Comparison of ENCODE assay signal across 9 cellular contexts in the genomic region with DNA sequence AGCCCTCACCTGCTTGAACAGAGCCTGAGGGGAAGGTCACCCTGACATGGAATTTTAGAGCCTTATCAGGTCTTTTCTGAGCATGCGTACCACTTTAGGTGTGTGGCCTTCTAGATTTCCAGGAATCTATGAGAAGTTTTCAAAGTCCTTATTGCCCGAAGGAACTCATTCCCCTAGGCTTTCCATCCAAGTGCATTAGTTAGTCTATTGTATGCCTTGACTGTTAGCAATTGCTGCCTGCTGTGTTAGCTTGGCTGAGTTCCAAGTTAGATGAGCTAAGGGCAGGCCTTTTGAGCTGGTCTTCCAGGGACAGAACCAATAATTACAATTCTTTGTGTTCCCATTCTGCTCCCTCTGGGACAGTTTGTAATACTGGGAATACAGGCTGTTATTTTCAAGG. TPM values are rescaled to one million over a fixed set of nuclear protein-coding genes. Genes with fewer than 3 reads are reported as not detected.
A peak's percentile ranks its signal among the peaks of the same experiment; 100 is the strongest.
DNase-seq lines count a peak whose midpoint lies in the region; ATAC-seq, FAIRE-seq and TF ChIP-seq lines count a peak whose summit lies in the region.
"Had no signal": no experiment of that assay in that cellular context is flagged by ENCODE, and none has a peak within 500 bp of the region (broad histone marks: within the 10 kb centered on the region; RNA-seq: fewer than 3 reads in every experiment).

No MANE protein-coding gene starts in this region.

- intact Hi-C loops in pancreas (cut with DNase I): no loop called here
- intact Hi-C loops in activated CD8-positive, alpha-beta T cell treated with anti-CD3 and anti-CD28 coated beads for 36 hours (cut with micrococcal nuclease): no loop called here
- intact Hi-C loops in CD4-positive, alpha-beta T cell (cut with DNase I, micrococcal nuclease): no loop called here

- 53 to 70% methylated on average over 2 of the region's 2 CpGs for WGBS in pancreas, 2 donors

- no peaks in the 10 kb centered on the region for H3K36me3 Mint-ChIP-seq in activated CD8-positive, alpha-beta T cell treated with anti-CD3 and anti-CD28 coated beads for 36 hours (ENCODE audit: low read depth)
- no peaks in the 10 kb centered on the region for H3K36me3 Mint-ChIP-seq in CD4-positive, alpha-beta T cell (ENCODE audit: low read depth)

- H3K27me3 Mint-ChIP-seq in activated CD8-positive, alpha-beta T cell treated with anti-CD3 and anti-CD28 coated beads for 36 hours: peaks cover 4% of the 10 kb centered on the region
- no peaks in the 10 kb centered on the region for H3K27me3 Mint-ChIP-seq in CD4-positive, alpha-beta T cell

- no peak overlapping the region for H3K4me3 ChIP-seq in fibroblast of mammary gland (ENCODE audit: control insufficient read depth, low read depth, low read length)
- H3K4me3 ChIP-seq in pancreas: no peak overlapping the region
- H3K4me3 ChIP-seq: skin epidermis had no signal

- no peaks in the 10 kb centered on the region for H3K4me1 ChIP-seq in pancreas

- no peaks in the 10 kb centered on the region for H3K27me3 ChIP-seq in pancreas
- no peaks in the 10 kb centered on the region for H3K27me3 ChIP-seq in CD4-positive, alpha-beta T cell (ENCODE audit: control insufficient read depth, insufficient read depth, low read length)

- CTCF ChIA-PET in HEK293T (lab: Yijun Ruan, JAX): interaction anchor here (0.6 to 1.4 kb wide), 3 partner anchors 15 to 63 kb away, joined by 3 to 5 read pairs (median 3); no protein-coding TSS in a partner anchor
- CTCF ChIA-PET in activated CD8-positive, alpha-beta T cell treated with anti-CD3 and anti-CD28 coated beads for 36 hours (lab: Charles Lee): interaction anchor here (1.2 to 2.9 kb wide), 4 partner anchors 14 to 261 kb away, joined by 3 to 10 read pairs (median 4); no protein-coding TSS in a partner anchor
- CTCF ChIA-PET in CD4-positive, alpha-beta T cell (lab: Charles Lee): no interaction called here

- DNase-seq in HEK293T (ENCODE audit: extremely low spot score) (peak; percentile 61), NCI-H69 (lab: John Stamatoyannopoulos, UW) (peak; percentile 95), fibroblast of mammary gland (ENCODE audit: low read depth) (peak; percentile 68), pancreas (peak in 1 of 6 donors; percentile 19), GDM1 (lab: John Stamatoyannopoulos, UW) (no peak)
- DNase-seq in activated CD8-positive, alpha-beta T cell treated with anti-CD3 and anti-CD28 coated beads for 36 hours: no peak
- DNase-seq in CD4-positive, alpha-beta T cell: no peak

- no peaks in the 10 kb centered on the region for H3K9me3 Mint-ChIP-seq in activated CD8-positive, alpha-beta T cell treated with anti-CD3 and anti-CD28 coated beads for 36 hours
- H3K9me3 Mint-ChIP-seq in CD4-positive, alpha-beta T cell: no peaks in the 10 kb centered on the region

- TF ChIP-seq CTCF in fibroblast of mammary gland (conservative IDR thresholded peaks at IDR 0.05; ENCODE audit: control insufficient read depth, insufficient read depth, low read depth, low read length): no peak
- TF ChIP-seq CTCF in pancreas (IDR thresholded peaks at IDR 0.05): no peak
- TF ChIP-seq CTCF in activated CD8-positive, alpha-beta T cell treated with anti-CD3 and anti-CD28 coated beads for 36 hours (IDR thresholded peaks at IDR 0.05): no peak
- no peak for TF ChIP-seq CTCF in CD4-positive, alpha-beta T cell (IDR thresholded peaks at IDR 0.05)

- H3K27ac Mint-ChIP-seq in activated CD8-positive, alpha-beta T cell treated with anti-CD3 and anti-CD28 coated beads for 36 hours: no peak overlapping the region
- H3K27ac Mint-ChIP-seq in CD4-positive, alpha-beta T cell: no peak overlapping the region

- H3K4me3 Mint-ChIP-seq in activated CD8-positive, alpha-beta T cell treated with anti-CD3 and anti-CD28 coated beads for 36 hours: no peak overlapping the region
- no peak overlapping the region for H3K4me3 Mint-ChIP-seq in CD4-positive, alpha-beta T cell

- no peak overlapping the region for H3K27ac ChIP-seq in pancreas
- H3K27ac ChIP-seq in CD4-positive, alpha-beta T cell (ENCODE audit: low read depth, low read length): no peak overlapping the region
- H3K27ac ChIP-seq: skin epidermis had no signal

- POLR2A ChIA-PET in HEK293T (lab: Yijun Ruan, JAX): interaction anchor here (0.8 to 4.2 kb wide), 4 partner anchors 19 to 67 kb away, joined by 3 to 32 read pairs (median 4); a partner anchor contains a TSS
- POLR2A ChIA-PET in activated CD8-positive, alpha-beta T cell treated with anti-CD3 and anti-CD28 coated beads for 36 hours (lab: Charles Lee): no interaction called here
- POLR2A ChIA-PET in CD4-positive, alpha-beta T cell (lab: Charles Lee): interaction anchor here (0.6 kb wide), 1 partner anchor 75 kb away, joined by 3 read pairs; no protein-coding TSS in a partner anchor

- no peak for FAIRE-seq in pancreas (lab: Jason Lieb, UNC)

- no peaks in the 10 kb centered on the region for H3K4me1 Mint-ChIP-seq in activated CD8-positive, alpha-beta T cell treated with anti-CD3 and anti-CD28 coated beads for 36 hours (ENCODE audit: low read depth)
- no peaks in the 10 kb centered on the region for H3K4me1 Mint-ChIP-seq in CD4-positive, alpha-beta T cell (ENCODE audit: low read depth)

- H3K36me3 ChIP-seq in pancreas: no peaks in the 10 kb centered on the region

- peak in 3 of 4 donors; percentile 31 to 55 (median 37) for ATAC-seq in pancreas
- ATAC-seq in activated CD8-positive, alpha-beta T cell treated with anti-CD3 and anti-CD28 coated beads for 36 hours: no peak
- ATAC-seq in CD4-positive, alpha-beta T cell (ENCODE audit: poor library complexity): no peak
- ATAC-seq in HG02870 (IDR thresholded peaks at IDR 0.05; ENCODE audit: unreplicated experiment): no peak

- H3K9me3 ChIP-seq in pancreas: no peaks in the 10 kb centered on the region
- no peaks in the 10 kb centered on the region for H3K9me3 ChIP-seq in CD4-positive, alpha-beta T cell (ENCODE audit: control insufficient read depth, low read length)

TF ChIP-seq in HEK293T, 16 proteins besides CTCF, POLR2A, EP300 and RAD21:
- TF ChIP-seq L3MBTL2 (conservative IDR thresholded peaks at IDR 0.05) (no peak), TARDBP (IDR thresholded peaks at IDR 0.05) (no peak), FOXM1 (IDR thresholded peaks at IDR 0.05; ENCODE audit: borderline replicate concordance) (no peak), FOXK2 (IDR thresholded peaks at IDR 0.05) (no peak), ELF4 (IDR thresholded peaks at IDR 0.05) (no peak), SP1 (IDR thresholded peaks at IDR 0.05) (no peak), ZNF384 (IDR thresholded peaks at IDR 0.05) (no peak), LEF1 (IDR thresholded peaks at IDR 0.05; ENCODE audit: borderline replicate concordance) (no peak), BHLHE40 (IDR thresholded peaks at IDR 0.05; ENCODE audit: borderline replicate concordance) (no peak), CTBP1 (IDR thresholded peaks at IDR 0.05; ENCODE audit: borderline replicate concordance) (no peak), NFRKB (IDR thresholded peaks at IDR 0.05) (no peak), HDGF (IDR thresholded peaks at IDR 0.05; ENCODE audit: borderline replicate concordance) (no peak), SUZ12 (IDR thresholded peaks at IDR 0.05) (no peak), ARNT (IDR thresholded peaks at IDR 0.05) (no peak), FOXA1 (IDR thresholded peaks at IDR 0.05) (no peak)
- TF ChIP-seq, protein P1, sequence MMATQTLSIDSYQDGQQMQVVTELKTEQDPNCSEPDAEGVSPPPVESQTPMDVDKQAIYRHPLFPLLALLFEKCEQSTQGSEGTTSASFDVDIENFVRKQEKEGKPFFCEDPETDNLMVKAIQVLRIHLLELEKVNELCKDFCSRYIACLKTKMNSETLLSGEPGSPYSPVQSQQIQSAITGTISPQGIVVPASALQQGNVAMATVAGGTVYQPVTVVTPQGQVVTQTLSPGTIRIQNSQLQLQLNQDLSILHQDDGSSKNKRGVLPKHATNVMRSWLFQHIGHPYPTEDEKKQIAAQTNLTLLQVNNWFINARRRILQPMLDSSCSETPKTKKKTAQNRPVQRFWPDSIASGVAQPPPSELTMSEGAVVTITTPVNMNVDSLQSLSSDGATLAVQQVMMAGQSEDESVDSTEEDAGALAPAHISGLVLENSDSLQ (IDR thresholded peaks at IDR 0.05): no peak
TF ChIP-seq in HEK293T: peak in this region for 0.

RNA-seq across cellular contexts. Expression of a gene that starts 30.8 kb away (rescaled TPM):
- 10 to 100 TPM; 36.3 to 70.2 (median 44.2) TPM for total RNA-seq in pancreas
- polyA plus RNA-seq in pancreas: 10 to 100 TPM; 17.0 to 23.4 TPM
- 100 to 1,000 TPM; 104 TPM for total RNA-seq in activated CD8-positive, alpha-beta T cell treated with anti-CD3 and anti-CD28 coated beads for 36 hours
- 10 to 100 TPM; 94.9 to 95.4 TPM for total RNA-seq in CD4-positive, alpha-beta T cell

Comparison
In these comparisons a context has a peak if more than half of its experiments do, and no peak if none do; other contexts are left out.
1. DNase-seq: peak in HEK293T (single experiment), NCI-H69 (single experiment) and fibroblast of mammary gland (single experiment); none in activated CD8-positive, alpha-beta T cell treated with anti-CD3 and anti-CD28 coated beads for 36 hours (single experiment), CD4-positive, alpha-beta T cell (0 of 10) and GDM1 (single experiment).
2. ATAC-seq: peak in pancreas (3 of 4); none in activated CD8-positive, alpha-beta T cell treated with anti-CD3 and anti-CD28 coated beads for 36 hours (single experiment), CD4-positive, alpha-beta T cell (single experiment) and HG02870 (single experiment).